In genomic region chr3:185857208-185857607, GRCh38 we compare ENCODE assay signal across 21 cellular contexts. TPM values are rescaled to one million over a fixed set of nuclear protein-coding genes. Genes with fewer than 3 reads are reported as not detected.
DNase-seq lines count a peak whose midpoint lies in the region; ATAC-seq, FAIRE-seq and TF ChIP-seq lines count a peak whose summit lies in the region.
"Had no signal": no experiment of that assay in that cellular context is flagged by ENCODE, and none has a peak within 500 bp of the region (broad histone marks: within the 10 kb centered on the region; RNA-seq: fewer than 3 reads in every experiment).

No MANE protein-coding gene starts in this region.

- H2AK5ac ChIP-seq in IMR-90 (ENCODE audit: low read depth, low read length): no peak overlapping the region

- no peaks in the 10 kb centered on the region for H3K9me1 ChIP-seq in IMR-90 (ENCODE audit: insufficient read depth, low read length)

- no peak for ATAC-seq in IMR-90 (ENCODE audit: low read depth)
- ATAC-seq in naive thymus-derived CD8-positive, alpha-beta T cell: no peak
- ATAC-seq: A549; CD8-positive, alpha-beta T cell had no signal

- H3K9me3 Mint-ChIP-seq in naive thymus-derived CD8-positive, alpha-beta T cell: peaks cover 1 to 27% (median 17%) of the 10 kb centered on the region in 9 donors

- H3K4me1 ChIP-seq in IMR-90 (ENCODE audit: control insufficient read depth, insufficient read depth, low read length): no peaks in the 10 kb centered on the region
- H3K4me1 ChIP-seq: A549; BLaER1 treated with 17β-estradiol and CSF1 and Interleukin-3, amounts not matched to agents 10 nM and 100 nM; Caco-2 had no signal

- no peak overlapping the region for H2BK120ac ChIP-seq in IMR-90 (ENCODE audit: low read depth, low read length)

- no peak overlapping the region for H2AFZ ChIP-seq in IMR-90 (replicated peaks; ENCODE audit: low read length, poor library complexity)

- TF ChIP-seq POLR2A in IMR-90 (IDR thresholded peaks at IDR 0.05; ENCODE audit: low read depth, low read length): no peak

- DNase-seq in IMR-90: no peak
- DNase-seq in frontal cortex (ENCODE audit: low spot score in 2 of 2): no peak
- DNase-seq in naive thymus-derived CD8-positive, alpha-beta T cell: no peak
- no peak for DNase-seq in activated T-cell treated with anti-CD3 and anti-CD28 coated beads for 4 hours
- DNase-seq: 8988T; AML-193; Caco-2; Calu3; CD4-positive, alpha-beta T cell; CD8-positive, alpha-beta T cell; DMS79 treated with DMSO at 0.1 percent for 48 hours; GF-D8 had no signal

- dilution Hi-C loops in IMR-90 (cut with HindIII; ENCODE audit: low sequenced_read_pairs, unreplicated experiment): no loop called here

- H3K27ac Mint-ChIP-seq in naive thymus-derived CD8-positive, alpha-beta T cell: no peak overlapping the region
- H3K27ac Mint-ChIP-seq: B cell; CD4-positive, alpha-beta T cell; CD8-positive, alpha-beta T cell had no signal

- H3K27ac ChIP-seq in IMR-90 (ENCODE audit: insufficient read depth, low read length): no peak overlapping the region
- H3K27ac ChIP-seq: A549; BLaER1 treated with 17β-estradiol and CSF1 and Interleukin-3, amounts not matched to agents 10 nM and 100 nM; C4-2B had no signal

- H3K79me1 ChIP-seq in IMR-90 (ENCODE audit: low read depth in 1 of 2, low read length in 2 of 2): no peaks in the 10 kb centered on the region

- no peak overlapping the region for H4K5ac ChIP-seq in IMR-90 (ENCODE audit: low read depth, low read length)

- in situ Hi-C loops in IMR-90 (cut with MboI; ENCODE audit: low sequenced_read_pairs): no loop called here

- no peak overlapping the region for H3K14ac ChIP-seq in IMR-90 (replicated peaks; ENCODE audit: low read depth, low read length)

- H3K27me3 ChIP-seq in IMR-90 (ENCODE audit: control insufficient read depth, insufficient read depth, low read length): no peaks in the 10 kb centered on the region; the same call in 1 of the 2 replicates
- H3K27me3 ChIP-seq: BLaER1 treated with 17β-estradiol and CSF1 and Interleukin-3, amounts not matched to agents 10 nM and 100 nM had no signal

- no peaks in the 10 kb centered on the region for H3K9me3 ChIP-seq in IMR-90 (ENCODE audit: control insufficient read depth, insufficient read depth, low read length)

- H3K56ac ChIP-seq in IMR-90 (ENCODE audit: extremely low read depth, insufficient read depth, low read length): no peak overlapping the region

- no peak overlapping the region for H2AK9ac ChIP-seq in IMR-90 (replicated peaks; ENCODE audit: low read depth, low read length, poor library complexity)

- H3K23ac ChIP-seq in IMR-90 (ENCODE audit: low read depth, low read length): no peak overlapping the region

- no peak overlapping the region for H3K4me2 ChIP-seq in IMR-90 (ENCODE audit: low read depth, low read length)
- H3K4me2 ChIP-seq: A549; BLaER1 treated with 17β-estradiol and CSF1 and Interleukin-3, amounts not matched to agents 10 nM and 100 nM had no signal

- H3K4me1 Mint-ChIP-seq in naive thymus-derived CD8-positive, alpha-beta T cell: no peaks in the 10 kb centered on the region
- H3K4me1 Mint-ChIP-seq: B cell had no signal

- no peak overlapping the region for H2BK15ac ChIP-seq in IMR-90 (ENCODE audit: low read depth, low read length)

- no peak overlapping the region for H3K4ac ChIP-seq in IMR-90 (ENCODE audit: low read depth, low read length)

- CTCF ChIA-PET in IMR-90 (lab: Yijun Ruan, JAX): no interaction called here

- H4K8ac ChIP-seq in IMR-90 (ENCODE audit: low read depth in 2 of 2, low read length in 2 of 2): no peak overlapping the region

- no peak for TF ChIP-seq CTCF in IMR-90 (conservative IDR thresholded peaks at IDR 0.05; ENCODE audit: low read depth, low read length)

- no peak overlapping the region for H3K4me3 Mint-ChIP-seq in naive thymus-derived CD8-positive, alpha-beta T cell
- H3K4me3 Mint-ChIP-seq: B cell; CD4-positive, alpha-beta T cell; CD8-positive, alpha-beta T cell had no signal

- no peak overlapping the region for H3K9ac ChIP-seq in IMR-90 (ENCODE audit: low read depth, low read length)
- H3K9ac ChIP-seq: BLaER1 treated with 17β-estradiol and CSF1 and Interleukin-3, amounts not matched to agents 10 nM and 100 nM had no signal

- BruUV-seq in IMR-90 (replicated peaks; lab: Mats Ljungman, UMichigan): no TSS peak

- no peaks in the 10 kb centered on the region for H3K36me3 ChIP-seq in IMR-90 (ENCODE audit: control insufficient read depth, insufficient read depth, low read length)
- H3K36me3 ChIP-seq: BLaER1 treated with 17β-estradiol and CSF1 and Interleukin-3, amounts not matched to agents 10 nM and 100 nM had no signal

- intact Hi-C loops in IMR-90 (cut with micrococcal nuclease): no loop called here

- WGBS in IMR-90 (ENCODE audit: extremely low coverage in 2 of 2, insufficient read length in 1 of 2), 2 experiments: no CpG with 5 or more reads among the region's 3 CpGs

- no peaks in the 10 kb centered on the region for H4K20me1 ChIP-seq in IMR-90 (ENCODE audit: insufficient read depth, low read length)
- H4K20me1 ChIP-seq: BLaER1 treated with 17β-estradiol and CSF1 and Interleukin-3, amounts not matched to agents 10 nM and 100 nM had no signal

- peak; percentile 23 for FAIRE-seq in A204.1 (lab: Jason Lieb, UNC)
- peak; percentile 19 for FAIRE-seq in frontal cortex (lab: Jason Lieb, UNC)
- FAIRE-seq: A549, D721Med, G401.6, GM12891, GM19239 had no signal

- no peak overlapping the region for H2BK5ac ChIP-seq in IMR-90 (ENCODE audit: low read depth, low read length, poor library complexity, severe bottlenecking)

- no peak overlapping the region for H4K91ac ChIP-seq in IMR-90 (ENCODE audit: insufficient read depth, low read depth, low read length)

- H2BK20ac ChIP-seq in IMR-90 (ENCODE audit: low read depth, low read length): no peak overlapping the region

- no peak for TF ChIP-seq RAD21 in IMR-90 (IDR thresholded peaks at IDR 0.05; ENCODE audit: low read length)

- POLR2A ChIA-PET in IMR-90 (lab: Charles Lee; ENCODE audit: unreplicated experiment): interaction anchor here (0.6 kb wide), 1 partner anchor 204 kb away, joined by 4 read pairs; no protein-coding TSS in a partner anchor
- POLR2A ChIA-PET in naive thymus-derived CD8-positive, alpha-beta T cell (lab: Charles Lee): no interaction called here

- H3K36me3 Mint-ChIP-seq in naive thymus-derived CD8-positive, alpha-beta T cell: peaks cover 0 to 15% (median 3%) of the 10 kb centered on the region in 3 donors
- H3K36me3 Mint-ChIP-seq: CD8-positive, alpha-beta T cell had no signal

- peaks cover 0 to 9% (median 4%) of the 10 kb centered on the region in 5 donors for H3K27me3 Mint-ChIP-seq in naive thymus-derived CD8-positive, alpha-beta T cell

- no peak overlapping the region for H3K4me3 ChIP-seq in IMR-90 (ENCODE audit: insufficient read depth, low read depth, low read length)
- H3K4me3 ChIP-seq: A549; BLaER1 treated with 17β-estradiol and CSF1 and Interleukin-3, amounts not matched to agents 10 nM and 100 nM had no signal

- no peak overlapping the region for H3K18ac ChIP-seq in IMR-90 (ENCODE audit: low read depth, low read length)

TF ChIP-seq in IMR-90, 13 proteins besides CTCF, POLR2A, EP300 and RAD21:
- TF ChIP-seq FOS (IDR thresholded peaks at IDR 0.05; ENCODE audit: low read depth, low read length): no peak
- 0 out of 2 replicates have a peak, but pooled peaks have one; percentile 29 for TF ChIP-seq MAFK (IDR thresholded peaks at IDR 0.05; ENCODE audit: low read depth, low read length)
- no peak for TF ChIP-seq NFE2L2 (IDR thresholded peaks at IDR 0.05; ENCODE audit: low read depth, low read length)
- no peak for TF ChIP-seq MAZ (IDR thresholded peaks at IDR 0.05; ENCODE audit: borderline replicate concordance, low read depth, low read length)
- TF ChIP-seq SMC3 (IDR thresholded peaks at IDR 0.05; ENCODE audit: low read depth, low read length): no peak
- TF ChIP-seq MXI1 (IDR thresholded peaks at IDR 0.05; ENCODE audit: borderline replicate concordance, low read depth, low read length): no peak
- TF ChIP-seq CHD1 (IDR thresholded peaks at IDR 0.05; ENCODE audit: low read depth, low read length): no peak

RNA-seq across cellular contexts. Expression of gene IGF2BP2, which starts 32.4 kb away (rescaled TPM):
- total RNA-seq in IMR-90 (2012; rRNA removed) (88.2 and 126 TPM in 2 replicates), frontal cortex (20.0 TPM)
- 20.3 and 23.4 TPM in 2 replicates for polyA plus RNA-seq in IMR-90 (2012; rRNA removed)
- 9.7 and 14.1 TPM in 2 replicates for polyA plus RNA-seq in IMR-90 (2012; cell fraction: cytosol; rRNA removed)
- polyA plus RNA-seq in IMR-90 (2012; cell fraction: nucleus; rRNA removed; ENCODE audit: low replicate concordance): 15.6 and 47.0 TPM in 2 replicates
- under 1 TPM in 1 of 2 experiments, not detected in 1; 0.49 TPM for total RNA-seq in naive thymus-derived CD8-positive, alpha-beta T cell
- polyA plus RNA-seq in naive thymus-derived CD8-positive, alpha-beta T cell: not detected
- total RNA-seq: B cell; CD8-positive, alpha-beta T cell had no signal

Comparison
In these comparisons a context has a peak if more than half of its experiments do, and no peak if none do; other contexts are left out.
1. RNA of gene IGF2BP2, which starts 32.4 kb away (total RNA-seq): 88.2 to 126 TPM in IMR-90 and 20.0 TPM in frontal cortex (single experiment); 0.49 TPM in naive thymus-derived CD8-positive, alpha-beta T cell; every median in the first group is over 10 times any median in the second.